In the genomic region with DNA sequence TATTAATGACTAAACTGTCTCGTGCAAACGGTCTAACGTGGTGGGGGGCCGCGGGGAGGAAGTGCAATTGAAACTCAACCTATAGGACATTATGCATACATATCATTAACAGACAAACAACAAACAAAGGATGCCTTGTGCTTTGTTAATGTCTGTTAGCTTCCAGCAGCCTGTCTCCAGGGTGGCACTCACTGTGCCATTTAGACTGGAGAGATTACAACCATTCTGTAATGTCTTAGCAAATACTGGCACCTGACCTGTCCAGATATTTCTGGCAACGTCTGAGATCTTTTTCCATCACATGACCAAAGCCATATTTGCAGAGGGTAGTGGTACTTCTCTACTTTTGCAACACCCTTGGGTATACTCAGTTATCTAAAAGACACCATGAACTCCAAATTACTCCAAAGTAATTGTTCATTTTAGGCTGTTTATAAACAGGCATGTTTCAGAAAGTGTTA, we compare ENCODE assay signal across 1 cellular context.
TF ChIP-seq lines count a peak whose summit lies in the region.

No MANE protein-coding gene starts in this region.

TF ChIP-seq in SK-N-SH treated with all-trans-retinoic acid at 6 μM for 48 hours, 23 proteins besides CTCF, POLR2A, EP300 and RAD21 (continued from another document):
- TF ChIP-seq, protein P1, sequence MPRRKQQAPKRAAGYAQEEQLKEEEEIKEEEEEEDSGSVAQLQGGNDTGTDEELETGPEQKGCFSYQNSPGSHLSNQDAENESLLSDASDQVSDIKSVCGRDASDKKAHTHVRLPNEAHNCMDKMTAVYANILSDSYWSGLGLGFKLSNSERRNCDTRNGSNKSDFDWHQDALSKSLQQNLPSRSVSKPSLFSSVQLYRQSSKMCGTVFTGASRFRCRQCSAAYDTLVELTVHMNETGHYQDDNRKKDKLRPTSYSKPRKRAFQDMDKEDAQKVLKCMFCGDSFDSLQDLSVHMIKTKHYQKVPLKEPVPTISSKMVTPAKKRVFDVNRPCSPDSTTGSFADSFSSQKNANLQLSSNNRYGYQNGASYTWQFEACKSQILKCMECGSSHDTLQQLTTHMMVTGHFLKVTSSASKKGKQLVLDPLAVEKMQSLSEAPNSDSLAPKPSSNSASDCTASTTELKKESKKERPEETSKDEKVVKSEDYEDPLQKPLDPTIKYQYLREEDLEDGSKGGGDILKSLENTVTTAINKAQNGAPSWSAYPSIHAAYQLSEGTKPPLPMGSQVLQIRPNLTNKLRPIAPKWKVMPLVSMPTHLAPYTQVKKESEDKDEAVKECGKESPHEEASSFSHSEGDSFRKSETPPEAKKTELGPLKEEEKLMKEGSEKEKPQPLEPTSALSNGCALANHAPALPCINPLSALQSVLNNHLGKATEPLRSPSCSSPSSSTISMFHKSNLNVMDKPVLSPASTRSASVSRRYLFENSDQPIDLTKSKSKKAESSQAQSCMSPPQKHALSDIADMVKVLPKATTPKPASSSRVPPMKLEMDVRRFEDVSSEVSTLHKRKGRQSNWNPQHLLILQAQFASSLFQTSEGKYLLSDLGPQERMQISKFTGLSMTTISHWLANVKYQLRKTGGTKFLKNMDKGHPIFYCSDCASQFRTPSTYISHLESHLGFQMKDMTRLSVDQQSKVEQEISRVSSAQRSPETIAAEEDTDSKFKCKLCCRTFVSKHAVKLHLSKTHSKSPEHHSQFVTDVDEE (CRISPR knock-in tag; IDR thresholded peaks at IDR 0.05), result no peak
- TF ChIP-seq BACH2 (CRISPR knock-in tag; IDR thresholded peaks at IDR 0.05; ENCODE audit: borderline replicate concordance), result no peak
- no peak for TF ChIP-seq TCF4 (CRISPR knock-in tag; IDR thresholded peaks at IDR 0.05; ENCODE audit: borderline replicate concordance)
- TF ChIP-seq PPARA (CRISPR knock-in tag; IDR thresholded peaks at IDR 0.05; ENCODE audit: borderline replicate concordance), result no peak
- no peak for TF ChIP-seq TOX (CRISPR knock-in tag; IDR thresholded peaks at IDR 0.05; ENCODE audit: borderline replicate concordance)
- TF ChIP-seq ZFP30 (CRISPR knock-in tag; IDR thresholded peaks at IDR 0.05), result no peak
- no peak for TF ChIP-seq ZFP3 (CRISPR knock-in tag; IDR thresholded peaks at IDR 0.05)
- TF ChIP-seq CSDC2 (CRISPR knock-in tag; IDR thresholded peaks at IDR 0.05), result no peak
- no peak for TF ChIP-seq ISL1 (CRISPR knock-in tag; IDR thresholded peaks at IDR 0.05)
- TF ChIP-seq GLIS3 (CRISPR knock-in tag; IDR thresholded peaks at IDR 0.05), result no peak
